In genomic region chr4:17921451-17921850, GRCh38 we compare ENCODE assay signal across 4 cellular contexts.
"Had no signal": no experiment of that assay in that cellular context is flagged by ENCODE, and none has a peak within 500 bp of the region (broad histone marks: within the 10 kb centered on the region; RNA-seq: fewer than 3 reads in every experiment).

No MANE protein-coding gene starts in this region.

- DNase-seq: H9, HCEC 1CT, IMR-90, KG1 had no signal
